ENCODE assay signal across 2 cellular contexts in genomic region chr20:8210749-8211148, GRCh38.
TF ChIP-seq lines count a peak whose summit lies in the region.

No MANE protein-coding gene starts in this region.

TF ChIP-seq in neural cell, 6 proteins besides CTCF, POLR2A, EP300 and RAD21 (continued from another document):
- TF ChIP-seq, protein P1, sequence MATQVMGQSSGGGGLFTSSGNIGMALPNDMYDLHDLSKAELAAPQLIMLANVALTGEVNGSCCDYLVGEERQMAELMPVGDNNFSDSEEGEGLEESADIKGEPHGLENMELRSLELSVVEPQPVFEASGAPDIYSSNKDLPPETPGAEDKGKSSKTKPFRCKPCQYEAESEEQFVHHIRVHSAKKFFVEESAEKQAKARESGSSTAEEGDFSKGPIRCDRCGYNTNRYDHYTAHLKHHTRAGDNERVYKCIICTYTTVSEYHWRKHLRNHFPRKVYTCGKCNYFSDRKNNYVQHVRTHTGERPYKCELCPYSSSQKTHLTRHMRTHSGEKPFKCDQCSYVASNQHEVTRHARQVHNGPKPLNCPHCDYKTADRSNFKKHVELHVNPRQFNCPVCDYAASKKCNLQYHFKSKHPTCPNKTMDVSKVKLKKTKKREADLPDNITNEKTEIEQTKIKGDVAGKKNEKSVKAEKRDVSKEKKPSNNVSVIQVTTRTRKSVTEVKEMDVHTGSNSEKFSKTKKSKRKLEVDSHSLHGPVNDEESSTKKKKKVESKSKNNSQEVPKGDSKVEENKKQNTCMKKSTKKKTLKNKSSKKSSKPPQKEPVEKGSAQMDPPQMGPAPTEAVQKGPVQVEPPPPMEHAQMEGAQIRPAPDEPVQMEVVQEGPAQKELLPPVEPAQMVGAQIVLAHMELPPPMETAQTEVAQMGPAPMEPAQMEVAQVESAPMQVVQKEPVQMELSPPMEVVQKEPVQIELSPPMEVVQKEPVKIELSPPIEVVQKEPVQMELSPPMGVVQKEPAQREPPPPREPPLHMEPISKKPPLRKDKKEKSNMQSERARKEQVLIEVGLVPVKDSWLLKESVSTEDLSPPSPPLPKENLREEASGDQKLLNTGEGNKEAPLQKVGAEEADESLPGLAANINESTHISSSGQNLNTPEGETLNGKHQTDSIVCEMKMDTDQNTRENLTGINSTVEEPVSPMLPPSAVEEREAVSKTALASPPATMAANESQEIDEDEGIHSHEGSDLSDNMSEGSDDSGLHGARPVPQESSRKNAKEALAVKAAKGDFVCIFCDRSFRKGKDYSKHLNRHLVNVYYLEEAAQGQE (IDR thresholded peaks at IDR 0.05; ENCODE audit: borderline replicate concordance) = peak; percentile 96
- TF ChIP-seq TAF1 (IDR thresholded peaks at IDR 0.05; ENCODE audit: low read depth) (no peak), MXI1 (conservative IDR thresholded peaks at IDR 0.05; ENCODE audit: poor library complexity, severe bottlenecking) (no peak), SMC3 (conservative IDR thresholded peaks at IDR 0.05; ENCODE audit: poor library complexity) (no peak)

TF ChIP-seq in HepG2, 621 proteins besides CTCF, POLR2A, EP300 and RAD21 (continued from another document):
- TF ChIP-seq TEF (CRISPR knock-in tag; IDR thresholded peaks at IDR 0.05) (no peak), RBM22 (optimal IDR thresholded peaks at IDR 0.05; ENCODE audit: low read length) (no peak), HES4 (CRISPR knock-in tag; IDR thresholded peaks at IDR 0.05; ENCODE audit: borderline replicate concordance) (no peak), XRCC5 (optimal IDR thresholded peaks at IDR 0.05; ENCODE audit: low read length) (no peak), ZNF10 (CRISPR knock-in tag; IDR thresholded peaks at IDR 0.05; ENCODE audit: borderline replicate concordance, low read depth) (no peak), SIX1 (CRISPR knock-in tag; IDR thresholded peaks at IDR 0.05; ENCODE audit: borderline replicate concordance) (no peak)
